8 cellular contexts compared by ENCODE assay signal in genomic region chr1:39398278-39399010, GRCh38.
DNase-seq lines count a peak whose midpoint lies in the region; ATAC-seq, FAIRE-seq and TF ChIP-seq lines count a peak whose summit lies in the region.

No MANE protein-coding gene starts in this region.

- peak overlapping the region; percentile 65 for H3K9ac ChIP-seq in GM23248

- H4K20me1 ChIP-seq in GM23248 (ENCODE audit: insufficient read depth), result no peaks in the 10 kb centered on the region

- H3K27ac Mint-ChIP-seq in MCF 10A (ENCODE audit: low read depth, unreplicated experiment), result peak overlapping the region; percentile 83

- no peaks in the 10 kb centered on the region for H3K36me3 ChIP-seq in GM23248 (ENCODE audit: low read depth)

- H3K27me3 Mint-ChIP-seq in MCF 10A (ENCODE audit: insufficient read depth, unreplicated experiment), result no peaks in the 10 kb centered on the region

- H3F3A ChIP-seq in GM23248 (ENCODE audit: insufficient read depth), result peaks cover 49% of the 10 kb centered on the region

- H3K9me3 ChIP-seq in A549 (no peaks in the 10 kb centered on the region), GM23248 (ENCODE audit: low read depth) (no peaks in the 10 kb centered on the region)

- H3K4me3 Mint-ChIP-seq in MCF 10A (ENCODE audit: unreplicated experiment), result peak overlapping the region; percentile 47

- intact Hi-C loops in MCF 10A (cut with micrococcal nuclease) (no loop called here), left colon (cut with DNase I, micrococcal nuclease) (no loop called here)

- peak overlapping the region; percentile 76 for H3K4me2 ChIP-seq in A549
- H3K4me2 ChIP-seq in GM23248 (ENCODE audit: unreplicated experiment), result peak overlapping the region; percentile 64

- POLR2A ChIA-PET in A549 (lab: Yijun Ruan, JAX), result interaction anchor here (1.1 to 2.4 kb wide), 2 partner anchors 11 kb away, joined by 3 to 30 read pairs; no protein-coding TSS in a partner anchor
- POLR2A ChIA-PET in MCF 10A (lab: Yijun Ruan, JAX), result interaction anchor here (0.6 to 4.2 kb wide), 10 partner anchors 11 to 294 kb away, joined by 3 to 71 read pairs (median 4); no protein-coding TSS in a partner anchor

- FAIRE-seq in A549 (lab: Jason Lieb, UNC), result no peak

- TF ChIP-seq RAD21 in A549 (conservative IDR thresholded peaks at IDR 0.05 in 1 of 2, IDR thresholded peaks at IDR 0.05 in 1 of 2), result no peak; a peak in 2 of 5 replicates

- in situ Hi-C loops in GM23248 (cut with MboI), result no loop called here
- in situ Hi-C loops in SK-MEL-5 (cut with HindIII; ENCODE audit: low pct_unique_long_range_greater_than_20kb, low sequenced_read_pairs), result no loop called here

- peak; percentile 89 to 93 for DNase-seq in A549 (ENCODE audit: low read depth in 1 of 2, low spot score in 1 of 2)
- peak; percentile 98 for DNase-seq in GM23248
- peak; percentile 98 for DNase-seq in SK-MEL-5 (ENCODE audit: low read depth, low spot score)
- DNase-seq in MCF 10A (ENCODE audit: unreplicated experiment), result peak; percentile 92
- DNase-seq in left colon, result peak; percentile 47 to 82
- peak; percentile 28 for DNase-seq in stimulated activated CD4-positive, alpha-beta T cell treated with anti-CD3 and anti-CD28 coated beads, Interleukin-2, amount 100 ng/mL, for 4 hours (ENCODE audit: low read depth)

- no peak overlapping the region for H2AFZ ChIP-seq in GM23248

- 3% methylated on average over 6 of the region's 6 CpGs for WGBS in A549 (ENCODE audit: missing lambda C conversion rate)
- WGBS in GM23248 (ENCODE audit: low coverage in 1 of 2, low lambda C conversion rate in 2 of 2, missing lambda C conversion rate in 2 of 2), 2 experiments, result 19% methylated on average over 6 of the region's 6 CpGs

- H3K4me1 Mint-ChIP-seq in MCF 10A (ENCODE audit: insufficient read depth, unreplicated experiment), result peaks cover 46% of the 10 kb centered on the region

- H3K4me1 ChIP-seq in A549, result peaks cover 69% of the 10 kb centered on the region
- peaks cover 84% of the 10 kb centered on the region for H3K4me1 ChIP-seq in GM23248 (ENCODE audit: insufficient read depth)

- BruUV-seq in MCF 10A (replicated peaks; lab: Mats Ljungman, UMichigan), result no TSS peak

- peak; percentile 76 to 86; a peak in 4 of 5 replicates for TF ChIP-seq EP300 in A549 (IDR thresholded peaks at IDR 0.05)

- CTCF ChIA-PET in A549 (lab: Yijun Ruan, JAX), result interaction anchor here (0.6 to 6.5 kb wide), 12 partner anchors 9 to 300 kb away, joined by 3 to 50 read pairs (median 3); no protein-coding TSS in a partner anchor
- CTCF ChIA-PET in MCF 10A (lab: Yijun Ruan, JAX), result interaction anchor here (0.5 to 3.1 kb wide), 11 partner anchors 9 to 300 kb away, joined by 3 to 23 read pairs (median 5); no protein-coding TSS in a partner anchor

- H3K4me3 ChIP-seq in A549 (0 out of 3 replicates have a peak overlapping the region, but pooled peaks have one; percentile 9), GM23248 (peak overlapping the region; percentile 40)

- peaks cover 5% of the 10 kb centered on the region for H3K36me3 Mint-ChIP-seq in MCF 10A (ENCODE audit: insufficient read depth, unreplicated experiment)

- peak; percentile 95 to 97 for ATAC-seq in A549
- ATAC-seq in left colon, result peak; percentile 85
- ATAC-seq in HG02623 (IDR thresholded peaks at IDR 0.05; ENCODE audit: unreplicated experiment), result no peak
- no peak for ATAC-seq in HG03460 (IDR thresholded peaks at IDR 0.05; ENCODE audit: unreplicated experiment)

- no peak for TF ChIP-seq CTCF in A549 (IDR thresholded peaks at IDR 0.05)
- no peak for TF ChIP-seq CTCF in MCF 10A (IDR thresholded peaks at IDR 0.05; ENCODE audit: unreplicated experiment)

- peak overlapping the region; percentile 89 to 93 for H3K27ac ChIP-seq in A549
- H3K27ac ChIP-seq in GM23248, result peak overlapping the region; percentile 88

- H3K9me2 ChIP-seq in GM23248 (ENCODE audit: insufficient read depth), result no peaks in the 10 kb centered on the region

- no peaks in the 10 kb centered on the region for H3K27me3 ChIP-seq in GM23248 (replicated peaks; ENCODE audit: insufficient read depth)

- peaks cover 88% of the 10 kb centered on the region for H3K79me2 ChIP-seq in GM23248 (ENCODE audit: insufficient read depth)

- H3K9me3 Mint-ChIP-seq in MCF 10A (ENCODE audit: unreplicated experiment), result no peaks in the 10 kb centered on the region

- TF ChIP-seq POLR2A in A549 (IDR thresholded peaks at IDR 0.05; ENCODE audit: low read length), result no peak

TF ChIP-seq in A549, 52 proteins besides CTCF, POLR2A, EP300 and RAD21 (continues in another document):
- TF ChIP-seq RNF2 (IDR thresholded peaks at IDR 0.05; ENCODE audit: borderline replicate concordance, low read depth) (no peak), HES2 (IDR thresholded peaks at IDR 0.05) (no peak), NFE2L2 (conservative IDR thresholded peaks at IDR 0.05; ENCODE audit: low read length) (no peak), HOXA7 (CRISPR knock-in tag; IDR thresholded peaks at IDR 0.05) (no peak), ESRRA (IDR thresholded peaks at IDR 0.05; ENCODE audit: borderline replicate concordance, low read length) (no peak), FOXS1 (CRISPR knock-in tag; IDR thresholded peaks at IDR 0.05) (no peak), MYC (IDR thresholded peaks at IDR 0.05; ENCODE audit: borderline replicate concordance, low read length) (no peak), SMC3 (IDR thresholded peaks at IDR 0.05) (no peak), JUNB (IDR thresholded peaks at IDR 0.05) (peak; percentile 84), KDM1A (IDR thresholded peaks at IDR 0.05; ENCODE audit: low read depth) (no peak), JUN (IDR thresholded peaks at IDR 0.05) (peak; percentile 65 to 90; a peak in 4 of 5 replicates), RARB (CRISPR knock-in tag; IDR thresholded peaks at IDR 0.05) (no peak), E2F6 (IDR thresholded peaks at IDR 0.05; ENCODE audit: borderline replicate concordance, low read depth) (no peak)
- TF ChIP-seq, protein P1, sequence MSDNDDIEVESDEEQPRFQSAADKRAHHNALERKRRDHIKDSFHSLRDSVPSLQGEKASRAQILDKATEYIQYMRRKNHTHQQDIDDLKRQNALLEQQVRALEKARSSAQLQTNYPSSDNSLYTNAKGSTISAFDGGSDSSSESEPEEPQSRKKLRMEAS (IDR thresholded peaks at IDR 0.05), result peak; percentile 37; the same call in 1 of the 2 replicates
- TF ChIP-seq, protein P2, sequence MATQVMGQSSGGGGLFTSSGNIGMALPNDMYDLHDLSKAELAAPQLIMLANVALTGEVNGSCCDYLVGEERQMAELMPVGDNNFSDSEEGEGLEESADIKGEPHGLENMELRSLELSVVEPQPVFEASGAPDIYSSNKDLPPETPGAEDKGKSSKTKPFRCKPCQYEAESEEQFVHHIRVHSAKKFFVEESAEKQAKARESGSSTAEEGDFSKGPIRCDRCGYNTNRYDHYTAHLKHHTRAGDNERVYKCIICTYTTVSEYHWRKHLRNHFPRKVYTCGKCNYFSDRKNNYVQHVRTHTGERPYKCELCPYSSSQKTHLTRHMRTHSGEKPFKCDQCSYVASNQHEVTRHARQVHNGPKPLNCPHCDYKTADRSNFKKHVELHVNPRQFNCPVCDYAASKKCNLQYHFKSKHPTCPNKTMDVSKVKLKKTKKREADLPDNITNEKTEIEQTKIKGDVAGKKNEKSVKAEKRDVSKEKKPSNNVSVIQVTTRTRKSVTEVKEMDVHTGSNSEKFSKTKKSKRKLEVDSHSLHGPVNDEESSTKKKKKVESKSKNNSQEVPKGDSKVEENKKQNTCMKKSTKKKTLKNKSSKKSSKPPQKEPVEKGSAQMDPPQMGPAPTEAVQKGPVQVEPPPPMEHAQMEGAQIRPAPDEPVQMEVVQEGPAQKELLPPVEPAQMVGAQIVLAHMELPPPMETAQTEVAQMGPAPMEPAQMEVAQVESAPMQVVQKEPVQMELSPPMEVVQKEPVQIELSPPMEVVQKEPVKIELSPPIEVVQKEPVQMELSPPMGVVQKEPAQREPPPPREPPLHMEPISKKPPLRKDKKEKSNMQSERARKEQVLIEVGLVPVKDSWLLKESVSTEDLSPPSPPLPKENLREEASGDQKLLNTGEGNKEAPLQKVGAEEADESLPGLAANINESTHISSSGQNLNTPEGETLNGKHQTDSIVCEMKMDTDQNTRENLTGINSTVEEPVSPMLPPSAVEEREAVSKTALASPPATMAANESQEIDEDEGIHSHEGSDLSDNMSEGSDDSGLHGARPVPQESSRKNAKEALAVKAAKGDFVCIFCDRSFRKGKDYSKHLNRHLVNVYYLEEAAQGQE (IDR thresholded peaks at IDR 0.05), result no peak
- TF ChIP-seq, protein P3, sequence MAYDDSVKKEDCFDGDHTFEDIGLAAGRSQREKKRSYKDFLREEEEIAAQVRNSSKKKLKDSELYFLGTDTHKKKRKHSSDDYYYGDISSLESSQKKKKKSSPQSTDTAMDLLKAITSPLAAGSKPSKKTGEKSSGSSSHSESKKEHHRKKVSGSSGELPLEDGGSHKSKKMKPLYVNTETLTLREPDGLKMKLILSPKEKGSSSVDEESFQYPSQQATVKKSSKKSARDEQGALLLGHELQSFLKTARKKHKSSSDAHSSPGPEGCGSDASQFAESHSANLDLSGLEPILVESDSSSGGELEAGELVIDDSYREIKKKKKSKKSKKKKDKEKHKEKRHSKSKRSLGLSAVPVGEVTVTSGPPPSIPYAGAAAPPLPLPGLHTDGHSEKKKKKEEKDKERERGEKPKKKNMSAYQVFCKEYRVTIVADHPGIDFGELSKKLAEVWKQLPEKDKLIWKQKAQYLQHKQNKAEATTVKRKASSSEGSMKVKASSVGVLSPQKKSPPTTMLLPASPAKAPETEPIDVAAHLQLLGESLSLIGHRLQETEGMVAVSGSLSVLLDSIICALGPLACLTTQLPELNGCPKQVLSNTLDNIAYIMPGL (CRISPR knock-in tag; IDR thresholded peaks at IDR 0.05; ENCODE audit: borderline replicate concordance), result no peak

Comparison
In these comparisons a context has a peak if more than half of its experiments do, and no peak if none do; other contexts are left out.
1. ATAC-seq: peak in A549 (2 of 2) and left colon (single experiment); none in HG02623 (single experiment) and HG03460 (single experiment).
2. DNase-seq: peak in every context shown above with its lines; median percentile 98 in GM23248; 98 in SK-MEL-5; 92 in MCF 10A; 91 in A549; 64 in left colon; 28 in stimulated activated CD4-positive, alpha-beta T cell treated with anti-CD3 and anti-CD28 coated beads, Interleukin-2, amount 100 ng/mL, for 4 hours.